ENCODE assay signal across 1 cellular context in the genomic region with DNA sequence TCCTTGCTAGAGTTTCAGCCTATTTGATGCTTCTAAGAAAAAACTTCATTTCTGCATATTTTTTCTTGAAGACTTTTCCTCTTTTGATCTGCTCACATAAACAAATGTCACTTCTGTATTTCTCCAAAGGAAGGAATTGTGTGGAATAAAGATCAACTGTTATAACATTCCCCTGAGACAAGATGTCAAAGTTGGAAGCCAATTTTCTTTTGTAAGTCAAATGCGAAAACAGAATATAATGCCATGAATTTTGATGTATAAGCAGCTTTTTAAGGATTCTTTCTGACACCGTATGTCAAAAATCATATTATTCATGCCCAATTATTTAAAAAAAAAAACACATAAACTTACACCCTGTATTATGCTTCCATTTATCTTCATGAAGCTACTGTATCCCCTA.
TF ChIP-seq lines count a peak whose summit lies in the region.

No MANE protein-coding gene starts in this region.

TF ChIP-seq in IMR-90, 13 proteins besides CTCF, POLR2A, EP300 and RAD21:
- TF ChIP-seq SMC3 (IDR thresholded peaks at IDR 0.05; ENCODE audit: low read depth, low read length) (no peak), MAFK (IDR thresholded peaks at IDR 0.05; ENCODE audit: low read depth, low read length) (no peak), MXI1 (IDR thresholded peaks at IDR 0.05; ENCODE audit: borderline replicate concordance, low read depth, low read length) (no peak), BHLHE40 (IDR thresholded peaks at IDR 0.05; ENCODE audit: low read depth, low read length) (no peak), CHD1 (IDR thresholded peaks at IDR 0.05; ENCODE audit: low read depth, low read length) (no peak), RFX5 (IDR thresholded peaks at IDR 0.05; ENCODE audit: low read depth, low read length) (no peak), FOS (IDR thresholded peaks at IDR 0.05; ENCODE audit: low read depth, low read length) (no peak), CEBPB (IDR thresholded peaks at IDR 0.05; ENCODE audit: low read depth, low read length) (no peak), MAZ (IDR thresholded peaks at IDR 0.05; ENCODE audit: borderline replicate concordance, low read depth, low read length) (no peak), NFE2L2 (IDR thresholded peaks at IDR 0.05; ENCODE audit: low read depth, low read length) (no peak), RCOR1 (IDR thresholded peaks at IDR 0.05; ENCODE audit: insufficient replicate concordance, low read length) (no peak)
- TF ChIP-seq, protein P1, sequence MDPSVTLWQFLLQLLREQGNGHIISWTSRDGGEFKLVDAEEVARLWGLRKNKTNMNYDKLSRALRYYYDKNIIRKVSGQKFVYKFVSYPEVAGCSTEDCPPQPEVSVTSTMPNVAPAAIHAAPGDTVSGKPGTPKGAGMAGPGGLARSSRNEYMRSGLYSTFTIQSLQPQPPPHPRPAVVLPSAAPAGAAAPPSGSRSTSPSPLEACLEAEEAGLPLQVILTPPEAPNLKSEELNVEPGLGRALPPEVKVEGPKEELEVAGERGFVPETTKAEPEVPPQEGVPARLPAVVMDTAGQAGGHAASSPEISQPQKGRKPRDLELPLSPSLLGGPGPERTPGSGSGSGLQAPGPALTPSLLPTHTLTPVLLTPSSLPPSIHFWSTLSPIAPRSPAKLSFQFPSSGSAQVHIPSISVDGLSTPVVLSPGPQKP (IDR thresholded peaks at IDR 0.05; ENCODE audit: borderline replicate concordance, low read depth, low read length) = no peak
- TF ChIP-seq, protein P2, sequence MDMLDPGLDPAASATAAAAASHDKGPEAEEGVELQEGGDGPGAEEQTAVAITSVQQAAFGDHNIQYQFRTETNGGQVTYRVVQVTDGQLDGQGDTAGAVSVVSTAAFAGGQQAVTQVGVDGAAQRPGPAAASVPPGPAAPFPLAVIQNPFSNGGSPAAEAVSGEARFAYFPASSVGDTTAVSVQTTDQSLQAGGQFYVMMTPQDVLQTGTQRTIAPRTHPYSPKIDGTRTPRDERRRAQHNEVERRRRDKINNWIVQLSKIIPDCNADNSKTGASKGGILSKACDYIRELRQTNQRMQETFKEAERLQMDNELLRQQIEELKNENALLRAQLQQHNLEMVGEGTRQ (IDR thresholded peaks at IDR 0.05; ENCODE audit: low read depth, low read length) = no peak
